8 cellular contexts compared by ENCODE assay signal in the genomic region with DNA sequence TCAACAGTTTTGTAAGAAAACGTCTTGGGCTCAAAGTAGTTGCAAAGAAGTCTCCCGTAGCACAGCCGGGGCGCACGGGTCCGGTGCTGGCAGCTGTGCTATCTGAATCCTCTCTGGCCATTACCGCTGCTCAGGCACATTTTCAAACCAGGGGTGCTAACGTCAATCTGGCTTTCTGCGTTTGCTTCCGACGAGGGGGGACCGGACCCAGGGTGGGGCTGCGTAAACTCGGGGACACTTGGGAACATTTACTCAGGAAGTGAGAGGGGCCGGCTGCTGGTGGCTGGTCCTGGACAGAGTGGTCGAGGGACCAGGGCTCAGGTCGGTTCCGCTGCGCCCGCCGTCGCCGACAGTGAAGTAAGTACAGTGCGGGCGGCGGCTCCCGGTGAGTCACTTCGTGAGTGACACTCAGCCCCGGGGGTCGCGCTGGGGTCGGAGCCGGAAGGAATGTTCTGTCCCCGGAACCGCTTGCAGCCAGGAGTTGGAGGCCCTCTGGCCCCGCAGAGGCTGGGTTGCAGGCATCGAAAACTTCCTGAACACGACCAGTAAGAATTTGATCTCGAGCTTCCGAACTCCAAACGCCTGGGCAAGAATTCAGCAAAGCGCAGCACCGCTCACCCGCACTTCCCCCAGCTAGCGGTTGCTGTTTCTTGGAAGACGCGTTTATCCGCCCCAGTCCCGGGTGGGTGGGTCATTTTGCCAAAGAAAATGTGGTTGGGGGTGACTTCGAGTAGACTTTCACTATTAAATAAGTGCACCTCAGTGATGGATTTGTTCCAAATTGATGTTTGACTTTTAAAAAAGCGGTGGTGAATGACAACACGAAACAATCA. TPM values are rescaled to one million over a fixed set of nuclear protein-coding genes. Genes with fewer than 3 reads are reported as not detected.
DNase-seq lines count a peak whose midpoint lies in the region; ATAC-seq and TF ChIP-seq lines count a peak whose summit lies in the region.

No MANE protein-coding gene starts in this region.

- no peak for TF ChIP-seq EP300 in ovary (IDR thresholded peaks at IDR 0.05)

- no peak for TF ChIP-seq POLR2A in ovary (IDR thresholded peaks at IDR 0.05)

- peak overlapping the region; percentile 69 for H3K4me2 ChIP-seq in fibroblast of lung (ENCODE audit: extremely low read depth, insufficient read depth, low read length)

- H3K27ac ChIP-seq in HUES48 (ENCODE audit: low read depth, low read length) (no peak overlapping the region), fibroblast of lung (ENCODE audit: insufficient read depth, low read length) (peak overlapping the region; percentile 91), ovary (peak overlapping the region; percentile 37 to 59)

- WGBS in ovary, 3 donors, result 1 to 2% (median 2%) methylated on average over 51 to 52 of the region's 52 CpGs

- intact Hi-C loops in ovary (cut with DNase I), result loop anchor here in 3 of 4 donors (5.0 to 10.0 kb wide), 4 partner anchors 695 to 1275 kb away; a partner anchor contains a TSS

- H3K79me2 ChIP-seq in fibroblast of lung (ENCODE audit: control insufficient read depth, insufficient read depth, low read length), result peaks cover 36% of the 10 kb centered on the region

- no peak overlapping the region for H3K9ac ChIP-seq in HUES48 (ENCODE audit: low read depth, low read length)
- H3K9ac ChIP-seq in fibroblast of lung (ENCODE audit: insufficient read depth, low read length), result peak overlapping the region; percentile 44

- peaks cover 36% of the 10 kb centered on the region for H3K4me1 ChIP-seq in HUES48 (ENCODE audit: control insufficient read depth, insufficient read depth, low read length)
- peaks cover 5% of the 10 kb centered on the region for H3K4me1 ChIP-seq in fibroblast of lung (ENCODE audit: control insufficient read depth, extremely low read depth, insufficient read depth, low read length)
- peaks cover 9% of the 10 kb centered on the region for H3K4me1 ChIP-seq in ovary (ENCODE audit: insufficient read depth)

- H3K4me3 ChIP-seq in HUES48 (ENCODE audit: low read depth, low read length) (peak overlapping the region; percentile 63), fibroblast of lung (replicated peaks in 1 of 4; ENCODE audit: control extremely low read depth in 1 of 4, insufficient read depth in 1 of 4, low read depth in 3 of 4, low read length in 4 of 4) (peak overlapping the region; percentile 38 to 95 (median 52)), ovary (peak overlapping the region; percentile 4)

- H3K27me3 ChIP-seq in HUES48 (ENCODE audit: control insufficient read depth, insufficient read depth, low read length), result peaks cover 91% of the 10 kb centered on the region
- H3K27me3 ChIP-seq in fibroblast of lung (ENCODE audit: control insufficient read depth, insufficient read depth, low read length), result no peaks in the 10 kb centered on the region
- no peaks in the 10 kb centered on the region for H3K27me3 ChIP-seq in ovary

- H3K36me3 ChIP-seq in HUES48 (ENCODE audit: control insufficient read depth, insufficient read depth, low read length), result no peaks in the 10 kb centered on the region
- H3K36me3 ChIP-seq in fibroblast of lung (ENCODE audit: control insufficient read depth, insufficient read depth, low read length), result peaks cover 1% of the 10 kb centered on the region
- H3K36me3 ChIP-seq in ovary, result no peaks in the 10 kb centered on the region

- TF ChIP-seq CTCF in fibroblast of lung (conservative IDR thresholded peaks at IDR 0.05 in 1 of 2, IDR thresholded peaks at IDR 0.05 in 1 of 2; ENCODE audit: low read depth in 1 of 2, low read length in 2 of 2), result no peak
- TF ChIP-seq CTCF in ovary (IDR thresholded peaks at IDR 0.05), result no peak

- H4K20me1 ChIP-seq in fibroblast of lung (ENCODE audit: control insufficient read depth, extremely low read depth, insufficient read depth, low read length), result no peaks in the 10 kb centered on the region

- DNase-seq in activated CD8-positive, alpha-beta memory T cell treated with anti-CD3 and anti-CD28 coated beads, Interleukin-2, amount 50 U/mL, for 48 hours, result peak; percentile 79
- DNase-seq in fibroblast of lung (ENCODE audit: low read depth in 2 of 2), result peak; percentile 63 to 69
- DNase-seq in ovary, result peak; percentile 33 to 68 (median 54)
- no peak for DNase-seq in hepatic stellate cell (ENCODE audit: low spot score)
- no peak for DNase-seq in NCI-H2227 treated with DMSO at 0.1 percent for 48 hours (lab: John Stamatoyannopoulos, UW)

- H2AFZ ChIP-seq in fibroblast of lung (ENCODE audit: low read length), result peak overlapping the region; percentile 63

- no peak for ATAC-seq in GM18520 (IDR thresholded peaks at IDR 0.05; ENCODE audit: unreplicated experiment)
- no peak for ATAC-seq in GM18870 (IDR thresholded peaks at IDR 0.05; ENCODE audit: unreplicated experiment)

- H3K9me3 ChIP-seq in HUES48 (ENCODE audit: control insufficient read depth, insufficient read depth, low read length), result no peaks in the 10 kb centered on the region
- H3K9me3 ChIP-seq in fibroblast of lung (ENCODE audit: control insufficient read depth, insufficient read depth, low read depth, low read length), result no peaks in the 10 kb centered on the region
- no peaks in the 10 kb centered on the region for H3K9me3 ChIP-seq in ovary

RNA-seq across cellular contexts. Expression of a gene that starts 1.4 kb away (rescaled TPM):
- total RNA-seq in fibroblast of lung (13.4 and 17.2 TPM in 2 replicates), ovary (1 to 10 TPM; 3.9 to 9.9 (median 6.9) TPM)
- polyA plus RNA-seq in fibroblast of lung (3.4 and 12.3 TPM in 2 replicates), ovary (1 to 10 TPM; 3.2 to 5.6 TPM)
- 3.8 and 13.2 TPM in 2 replicates for polyA plus RNA-seq in fibroblast of lung (2012)
- 3.2 and 31.7 TPM in 2 replicates for polyA minus RNA-seq in fibroblast of lung (ENCODE audit: low replicate concordance)

Comparison
In these comparisons a context has a peak if more than half of its experiments do, and no peak if none do; other contexts are left out.
1. H3K4me3 ChIP-seq: peak in every context shown above with its lines; median percentile 63 in HUES48; 52 in fibroblast of lung; 4 in ovary.
2. DNase-seq: peak in activated CD8-positive, alpha-beta memory T cell treated with anti-CD3 and anti-CD28 coated beads, Interleukin-2, amount 50 U/mL, for 48 hours (single experiment), fibroblast of lung (2 of 2) and ovary (5 of 5); none in hepatic stellate cell (single experiment) and NCI-H2227 treated with DMSO at 0.1 percent for 48 hours (single experiment).